In genomic region chr20:8221887-8222419, GRCh38 we compare ENCODE assay signal across 22 cellular contexts.
DNase-seq lines count a peak whose midpoint lies in the region; ATAC-seq, FAIRE-seq and TF ChIP-seq lines count a peak whose summit lies in the region.
"Had no signal": no experiment of that assay in that cellular context is flagged by ENCODE, and none has a peak within 500 bp of the region (broad histone marks: within the 10 kb centered on the region; RNA-seq: fewer than 3 reads in every experiment).

No MANE protein-coding gene starts in this region.

- H3K27ac ChIP-seq in A549: no peak overlapping the region
- no peak overlapping the region for H3K27ac ChIP-seq in effector memory CD4-positive, alpha-beta T cell (ENCODE audit: insufficient read depth, low read length, poor library complexity, severe bottlenecking)
- H3K27ac ChIP-seq: 22Rv1, foreskin keratinocyte, right lobe of liver had no signal

- H3K36me3 Mint-ChIP-seq in HFFc6 (ENCODE audit: low read depth): peaks cover 19% of the 10 kb centered on the region
- H3K36me3 Mint-ChIP-seq in T-cell: no peaks in the 10 kb centered on the region
- H3K36me3 Mint-ChIP-seq: activated naive CD8-positive, alpha-beta T cell had no signal

- H3K9me3 Mint-ChIP-seq in HFFc6: no peaks in the 10 kb centered on the region
- H3K9me3 Mint-ChIP-seq in T-cell: peaks cover 0 to 6% (median 6%) of the 10 kb centered on the region in 3 donors

- peak; percentile 28 for FAIRE-seq in A549 (lab: Jason Lieb, UNC)
- peak; percentile 18 for FAIRE-seq in GM19239 (lab: Jason Lieb, UNC)
- FAIRE-seq: H1 had no signal

- DNase-seq in A549 (ENCODE audit: low read depth in 1 of 2, low spot score in 1 of 2) (no peak), GM19239 (ENCODE audit: insufficient read length, low spot score) (no peak), HFFc6 (no peak), SIG-M5 treated with dmso at 0.1 percent for 504 hours (lab: John Stamatoyannopoulos, UW; ENCODE audit: unreplicated experiment) (no peak), T-cell (no peak), NCI-H1436 treated with DMSO at 0.1 percent for 48 hours (lab: John Stamatoyannopoulos, UW) (no peak)
- no peak for DNase-seq in effector memory CD4-positive, alpha-beta T cell
- DNase-seq: activated CD4-positive, alpha-beta T cell treated with anti-CD3 and anti-CD28 coated beads, Interleukin-2, amount 10 ng/mL, durations not matched to agents 24 days and 14 days; EL; foreskin keratinocyte; NCI-H2081; NCI-H526; nephron progenitor cell; right lobe of liver; RPMI8226; stimulated activated CD4-positive, alpha-beta T cell treated with anti-CD3 and anti-CD28 coated beads, Interleukin-4, amount 100 ng/mL, for 24 hours; T-helper 9 cell had no signal

- no peak for ATAC-seq in A549
- peak; percentile 62 for ATAC-seq in HG03457 (IDR thresholded peaks at IDR 0.05; ENCODE audit: unreplicated experiment)
- ATAC-seq in T-cell (replicated peaks in 1 of 4): no peak
- ATAC-seq: foreskin keratinocyte, right lobe of liver had no signal

- H3K27me3 Mint-ChIP-seq in HFFc6 (ENCODE audit: insufficient read depth): peaks cover 1% of the 10 kb centered on the region; the same call in 1 of the 2 replicates
- H3K27me3 Mint-ChIP-seq in T-cell: no peaks in the 10 kb centered on the region
- H3K27me3 Mint-ChIP-seq: activated naive CD8-positive, alpha-beta T cell had no signal

- H3K27ac Mint-ChIP-seq in HFFc6: peak overlapping the region; percentile 92
- no peak overlapping the region for H3K27ac Mint-ChIP-seq in T-cell
- H3K27ac Mint-ChIP-seq: activated CD4-positive, alpha-beta T cell treated with anti-CD3 and anti-CD28 coated beads, Interleukin-2, amount 10 ng/mL, durations not matched to agents 24 days and 14 days; activated naive CD8-positive, alpha-beta T cell; nephron progenitor cell had no signal

- H3K4me3 Mint-ChIP-seq in HFFc6 (no peak overlapping the region), T-cell (no peak overlapping the region)
- H3K4me3 Mint-ChIP-seq: activated CD4-positive, alpha-beta T cell treated with anti-CD3 and anti-CD28 coated beads, Interleukin-2, amount 10 ng/mL, durations not matched to agents 24 days and 14 days; activated naive CD8-positive, alpha-beta T cell; CD14-positive monocyte; nephron progenitor cell had no signal

- POLR2A ChIA-PET in A549 (lab: Yijun Ruan, JAX) (no interaction called here), T-cell (lab: Charles Lee) (interaction anchor here in 1 of 2 donors (0.6 kb wide), 1 partner anchor 568 kb away, joined by 3 read pairs; no protein-coding TSS in a partner anchor)

- no peak overlapping the region for H3K4me2 ChIP-seq in A549

- no peak for TF ChIP-seq EP300 in A549 (IDR thresholded peaks at IDR 0.05)

- TF ChIP-seq POLR2A in A549 (IDR thresholded peaks at IDR 0.05; ENCODE audit: low read length): no peak

- H3K4me1 Mint-ChIP-seq in HFFc6 (ENCODE audit: low read depth) (peaks cover 85% of the 10 kb centered on the region), T-cell (peaks cover 0 to 3% (median 0%) of the 10 kb centered on the region in 3 donors)

- CTCF ChIA-PET in A549 (lab: Yijun Ruan, JAX) (no interaction called here), T-cell (lab: Charles Lee) (interaction anchor here in 1 of 2 donors (0.9 kb wide), 1 partner anchor 90 kb away, joined by 3 read pairs; the partner anchor contains the start of gene PLCB1)

- peaks cover 19% of the 10 kb centered on the region for H3K4me1 ChIP-seq in A549
- H3K4me1 ChIP-seq in effector memory CD4-positive, alpha-beta T cell (ENCODE audit: control insufficient read depth, insufficient read depth, low read length, poor library complexity, severe bottlenecking): no peaks in the 10 kb centered on the region
- H3K4me1 ChIP-seq: foreskin keratinocyte, right lobe of liver had no signal

- no peaks in the 10 kb centered on the region for H3K9me3 ChIP-seq in A549
- no peaks in the 10 kb centered on the region for H3K9me3 ChIP-seq in effector memory CD4-positive, alpha-beta T cell (ENCODE audit: control insufficient read depth, low read length)
- H3K9me3 ChIP-seq: right lobe of liver had no signal

- WGBS in A549 (ENCODE audit: missing lambda C conversion rate): 60% methylated on average over 3 of the region's 3 CpGs

- no peaks in the 10 kb centered on the region for H3K27me3 ChIP-seq in effector memory CD4-positive, alpha-beta T cell (replicated peaks; ENCODE audit: control insufficient read depth, insufficient read depth, low read length, poor library complexity, severe bottlenecking)
- H3K27me3 ChIP-seq: foreskin keratinocyte, right lobe of liver had no signal

- TF ChIP-seq CTCF in A549 (IDR thresholded peaks at IDR 0.05): no peak
- no peak for TF ChIP-seq CTCF in HFFc6 (IDR thresholded peaks at IDR 0.05)

- no peak for TF ChIP-seq RAD21 in A549 (conservative IDR thresholded peaks at IDR 0.05 in 1 of 2, IDR thresholded peaks at IDR 0.05 in 1 of 2)

- no peak overlapping the region for H3K4me3 ChIP-seq in A549
- H3K4me3 ChIP-seq in effector memory CD4-positive, alpha-beta T cell (ENCODE audit: insufficient read depth, low read depth, low read length, poor library complexity, severe bottlenecking): no peak overlapping the region
- H3K4me3 ChIP-seq: right lobe of liver had no signal

- H3K36me3 ChIP-seq in effector memory CD4-positive, alpha-beta T cell (ENCODE audit: control insufficient read depth, insufficient read depth, low read length): no peaks in the 10 kb centered on the region
- H3K36me3 ChIP-seq: right lobe of liver had no signal

TF ChIP-seq in A549, 52 proteins besides CTCF, POLR2A, EP300 and RAD21:
- TF ChIP-seq, protein P1, sequence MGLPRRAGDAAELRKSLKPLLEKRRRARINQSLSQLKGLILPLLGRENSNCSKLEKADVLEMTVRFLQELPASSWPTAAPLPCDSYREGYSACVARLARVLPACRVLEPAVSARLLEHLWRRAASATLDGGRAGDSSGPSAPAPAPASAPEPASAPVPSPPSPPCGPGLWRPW (IDR thresholded peaks at IDR 0.05): no peak
- TF ChIP-seq MAFK (IDR thresholded peaks at IDR 0.05; ENCODE audit: partially characterized antibody): no peak
- TF ChIP-seq, protein P2, sequence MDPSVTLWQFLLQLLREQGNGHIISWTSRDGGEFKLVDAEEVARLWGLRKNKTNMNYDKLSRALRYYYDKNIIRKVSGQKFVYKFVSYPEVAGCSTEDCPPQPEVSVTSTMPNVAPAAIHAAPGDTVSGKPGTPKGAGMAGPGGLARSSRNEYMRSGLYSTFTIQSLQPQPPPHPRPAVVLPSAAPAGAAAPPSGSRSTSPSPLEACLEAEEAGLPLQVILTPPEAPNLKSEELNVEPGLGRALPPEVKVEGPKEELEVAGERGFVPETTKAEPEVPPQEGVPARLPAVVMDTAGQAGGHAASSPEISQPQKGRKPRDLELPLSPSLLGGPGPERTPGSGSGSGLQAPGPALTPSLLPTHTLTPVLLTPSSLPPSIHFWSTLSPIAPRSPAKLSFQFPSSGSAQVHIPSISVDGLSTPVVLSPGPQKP (IDR thresholded peaks at IDR 0.05; ENCODE audit: low read depth, low read length): no peak
- no peak for TF ChIP-seq RARB (CRISPR knock-in tag; IDR thresholded peaks at IDR 0.05)
